1 cellular context compared by ENCODE assay signal in the genomic region with DNA sequence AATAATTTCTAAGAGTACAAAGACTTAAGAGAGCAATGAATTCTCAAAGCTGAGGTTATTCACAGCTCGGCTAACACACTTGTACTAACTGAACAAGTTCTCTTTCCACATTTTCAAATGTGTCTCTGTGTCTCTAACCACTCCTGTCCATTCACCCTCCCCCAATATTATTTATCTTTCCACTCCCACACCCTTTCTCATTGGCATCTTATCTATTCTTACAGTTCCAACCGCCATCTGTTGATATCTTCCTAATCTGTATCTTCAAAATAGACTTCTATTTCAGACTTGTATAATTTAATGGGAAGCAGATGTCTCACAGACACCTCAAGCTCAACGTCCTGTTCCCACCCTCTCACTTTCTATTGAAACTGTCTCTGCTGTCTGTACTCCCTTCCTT.
TF ChIP-seq lines count a peak whose summit lies in the region.

No MANE protein-coding gene starts in this region.

TF ChIP-seq in K562, 482 proteins besides CTCF, POLR2A, EP300 and RAD21 (continued from another document and continues in another):
- TF ChIP-seq, protein P1, sequence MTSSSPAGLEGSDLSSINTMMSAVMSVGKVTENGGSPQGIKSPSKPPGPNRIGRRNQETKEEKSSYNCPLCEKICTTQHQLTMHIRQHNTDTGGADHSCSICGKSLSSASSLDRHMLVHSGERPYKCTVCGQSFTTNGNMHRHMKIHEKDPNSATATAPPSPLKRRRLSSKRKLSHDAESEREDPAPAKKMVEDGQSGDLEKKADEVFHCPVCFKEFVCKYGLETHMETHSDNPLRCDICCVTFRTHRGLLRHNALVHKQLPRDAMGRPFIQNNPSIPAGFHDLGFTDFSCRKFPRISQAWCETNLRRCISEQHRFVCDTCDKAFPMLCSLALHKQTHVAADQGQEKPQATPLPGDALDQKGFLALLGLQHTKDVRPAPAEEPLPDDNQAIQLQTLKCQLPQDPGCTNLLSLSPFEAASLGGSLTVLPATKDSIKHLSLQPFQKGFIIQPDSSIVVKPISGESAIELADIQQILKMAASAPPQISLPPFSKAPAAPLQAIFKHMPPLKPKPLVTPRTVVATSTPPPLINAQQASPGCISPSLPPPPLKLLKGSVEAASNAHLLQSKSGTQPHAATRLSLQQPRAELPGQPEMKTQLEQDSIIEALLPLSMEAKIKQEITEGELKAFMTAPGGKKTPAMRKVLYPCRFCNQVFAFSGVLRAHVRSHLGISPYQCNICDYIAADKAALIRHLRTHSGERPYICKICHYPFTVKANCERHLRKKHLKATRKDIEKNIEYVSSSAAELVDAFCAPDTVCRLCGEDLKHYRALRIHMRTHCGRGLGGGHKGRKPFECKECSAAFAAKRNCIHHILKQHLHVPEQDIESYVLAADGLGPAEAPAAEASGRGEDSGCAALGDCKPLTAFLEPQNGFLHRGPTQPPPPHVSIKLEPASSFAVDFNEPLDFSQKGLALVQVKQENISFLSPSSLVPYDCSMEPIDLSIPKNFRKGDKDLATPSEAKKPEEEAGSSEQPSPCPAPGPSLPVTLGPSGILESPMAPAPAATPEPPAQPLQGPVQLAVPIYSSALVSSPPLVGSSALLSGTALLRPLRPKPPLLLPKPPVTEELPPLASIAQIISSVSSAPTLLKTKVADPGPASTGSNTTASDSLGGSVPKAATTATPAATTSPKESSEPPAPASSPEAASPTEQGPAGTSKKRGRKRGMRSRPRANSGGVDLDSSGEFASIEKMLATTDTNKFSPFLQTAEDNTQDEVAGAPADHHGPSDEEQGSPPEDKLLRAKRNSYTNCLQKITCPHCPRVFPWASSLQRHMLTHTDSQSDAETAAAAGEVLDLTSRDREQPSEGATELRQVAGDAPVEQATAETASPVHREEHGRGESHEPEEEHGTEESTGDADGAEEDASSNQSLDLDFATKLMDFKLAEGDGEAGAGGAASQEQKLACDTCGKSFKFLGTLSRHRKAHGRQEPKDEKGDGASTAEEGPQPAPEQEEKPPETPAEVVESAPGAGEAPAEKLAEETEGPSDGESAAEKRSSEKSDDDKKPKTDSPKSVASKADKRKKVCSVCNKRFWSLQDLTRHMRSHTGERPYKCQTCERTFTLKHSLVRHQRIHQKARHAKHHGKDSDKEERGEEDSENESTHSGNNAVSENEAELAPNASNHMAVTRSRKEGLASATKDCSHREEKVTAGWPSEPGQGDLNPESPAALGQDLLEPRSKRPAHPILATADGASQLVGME (CRISPR knock-in tag; IDR thresholded peaks at IDR 0.05) = no peak
- TF ChIP-seq, protein P2, sequence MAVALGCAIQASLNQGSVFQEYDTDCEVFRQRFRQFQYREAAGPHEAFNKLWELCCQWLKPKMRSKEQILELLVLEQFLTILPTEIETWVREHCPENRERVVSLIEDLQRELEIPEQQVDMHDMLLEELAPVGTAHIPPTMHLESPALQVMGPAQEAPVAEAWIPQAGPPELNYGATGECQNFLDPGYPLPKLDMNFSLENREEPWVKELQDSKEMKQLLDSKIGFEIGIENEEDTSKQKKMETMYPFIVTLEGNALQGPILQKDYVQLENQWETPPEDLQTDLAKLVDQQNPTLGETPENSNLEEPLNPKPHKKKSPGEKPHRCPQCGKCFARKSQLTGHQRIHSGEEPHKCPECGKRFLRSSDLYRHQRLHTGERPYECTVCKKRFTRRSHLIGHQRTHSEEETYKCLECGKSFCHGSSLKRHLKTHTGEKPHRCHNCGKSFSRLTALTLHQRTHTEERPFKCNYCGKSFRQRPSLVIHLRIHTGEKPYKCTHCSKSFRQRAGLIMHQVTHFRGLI (CRISPR knock-in tag; IDR thresholded peaks at IDR 0.05) = no peak; the same call in 1 of the 2 replicates
- no peak for TF ChIP-seq MCM3 (IDR thresholded peaks at IDR 0.05)
- peak; percentile 37; the same call in 1 of the 2 replicates for TF ChIP-seq GATAD2B (IDR thresholded peaks at IDR 0.05; ENCODE audit: borderline replicate concordance)
- no peak for TF ChIP-seq SIN3A (IDR thresholded peaks at IDR 0.05; ENCODE audit: borderline replicate concordance in 2 of 2, control insufficient read depth in 1 of 2, low read depth in 2 of 2, low read length in 2 of 2)
- no peak for TF ChIP-seq MYNN (IDR thresholded peaks at IDR 0.05)
- TF ChIP-seq MYNN (CRISPR knock-in tag; IDR thresholded peaks at IDR 0.05) = no peak
- TF ChIP-seq KAT8 (IDR thresholded peaks at IDR 0.05; ENCODE audit: low read depth) = no peak
- no peak for TF ChIP-seq MAFK (IDR thresholded peaks at IDR 0.05; ENCODE audit: low read length)
- peak; percentile 83 for TF ChIP-seq FOXM1 (IDR thresholded peaks at IDR 0.05; ENCODE audit: low read depth)
- TF ChIP-seq FOXM1 (CRISPR knock-in tag; IDR thresholded peaks at IDR 0.05; ENCODE audit: low read depth) = no peak
- TF ChIP-seq SOX6 (IDR thresholded peaks at IDR 0.05) = 0 out of 2 replicates have a peak, but pooled peaks have one; percentile 53
- TF ChIP-seq, protein P3, sequence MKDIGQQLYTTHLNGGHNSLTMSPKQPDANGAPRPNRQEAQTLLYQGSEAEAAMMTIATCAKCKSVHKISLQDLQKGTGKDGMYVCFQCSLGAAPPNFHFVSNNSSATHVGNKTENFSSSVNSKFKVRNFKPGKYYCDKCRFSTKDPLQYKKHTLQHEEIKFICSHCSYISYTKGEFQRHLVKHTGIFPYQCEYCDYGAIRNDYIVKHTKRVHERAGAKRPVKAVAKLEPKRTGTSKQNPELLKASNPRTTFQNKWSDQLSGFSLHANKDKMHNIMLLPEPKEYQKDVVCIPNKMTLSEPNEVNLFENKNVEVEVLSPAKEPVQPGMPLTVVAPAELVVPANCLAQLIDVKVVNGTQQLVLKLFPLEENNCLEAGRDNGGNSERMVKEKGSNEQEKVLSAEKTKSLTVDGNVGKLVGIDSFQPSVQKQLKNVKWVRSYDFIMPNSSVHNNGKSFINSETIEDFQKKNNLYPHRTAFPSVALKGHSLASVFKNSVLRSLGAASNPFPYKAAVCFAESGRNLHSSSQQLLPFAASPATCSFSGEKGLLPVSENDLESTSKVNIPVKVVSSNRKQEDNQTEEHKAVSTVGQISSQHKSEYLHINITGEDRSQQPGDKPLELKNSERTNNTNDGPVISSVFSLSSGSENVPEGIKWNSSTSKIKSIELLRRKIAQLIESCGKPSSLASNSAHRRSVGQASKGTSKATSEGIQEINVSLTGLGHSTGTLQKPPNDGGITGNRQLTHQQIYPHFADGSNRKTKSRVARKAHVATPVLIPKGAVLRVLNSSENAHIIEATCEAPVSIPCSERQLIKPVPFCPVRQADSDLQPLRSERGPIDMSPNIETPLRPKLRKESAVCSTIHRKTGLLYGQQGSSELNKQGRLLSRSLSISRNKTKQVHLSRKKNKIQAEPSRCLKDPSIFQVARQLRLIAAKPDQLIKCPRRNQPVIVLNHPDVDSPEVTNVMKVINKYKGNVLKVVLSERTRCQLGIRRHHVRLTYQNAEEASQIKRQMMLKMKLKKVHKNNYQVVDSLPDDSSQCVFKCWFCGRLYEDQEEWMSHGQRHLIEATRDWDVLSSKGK (CRISPR knock-in tag; IDR thresholded peaks at IDR 0.05) = no peak
- no peak for TF ChIP-seq RBBP5 (IDR thresholded peaks at IDR 0.05; ENCODE audit: borderline replicate concordance, insufficient read depth, low read length, poor library complexity, severe bottlenecking)
- no peak for TF ChIP-seq ZNF140 (CRISPR knock-in tag; IDR thresholded peaks at IDR 0.05)
- TF ChIP-seq NCOR1 (IDR thresholded peaks at IDR 0.05) = peak; percentile 73
- no peak for TF ChIP-seq RCOR1 (IDR thresholded peaks at IDR 0.05; ENCODE audit: borderline replicate concordance in 1 of 2, low read depth in 2 of 2, low read length in 2 of 2)
- peak; percentile 47 to 77; a peak in 3 of 4 replicates for TF ChIP-seq TRIM24 (IDR thresholded peaks at IDR 0.05)
- TF ChIP-seq ETV6 (IDR thresholded peaks at IDR 0.05; ENCODE audit: borderline replicate concordance in 1 of 2, low read depth in 2 of 2, low read length in 1 of 2) = no peak
- no peak for TF ChIP-seq ETV6 (CRISPR knock-in tag; IDR thresholded peaks at IDR 0.05; ENCODE audit: borderline replicate concordance)
- peak; percentile 46; the same call in 1 of the 2 replicates for TF ChIP-seq NBN (IDR thresholded peaks at IDR 0.05; ENCODE audit: low read depth)
- TF ChIP-seq, protein P4, sequence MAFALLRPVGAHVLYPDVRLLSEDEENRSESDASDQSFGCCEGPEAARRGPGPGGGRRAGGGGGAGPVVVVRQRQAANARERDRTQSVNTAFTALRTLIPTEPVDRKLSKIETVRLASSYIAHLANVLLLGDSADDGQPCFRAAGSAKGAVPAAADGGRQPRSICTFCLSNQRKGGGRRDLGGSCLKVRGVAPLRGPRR (CRISPR knock-in tag; IDR thresholded peaks at IDR 0.05) = no peak
- TF ChIP-seq CBFA2T2 (conservative IDR thresholded peaks at IDR 0.05) = peak; percentile 78
- no peak for TF ChIP-seq ZC3H4 (CRISPR knock-in tag; IDR thresholded peaks at IDR 0.05; ENCODE audit: borderline replicate concordance)
- TF ChIP-seq, protein P5, sequence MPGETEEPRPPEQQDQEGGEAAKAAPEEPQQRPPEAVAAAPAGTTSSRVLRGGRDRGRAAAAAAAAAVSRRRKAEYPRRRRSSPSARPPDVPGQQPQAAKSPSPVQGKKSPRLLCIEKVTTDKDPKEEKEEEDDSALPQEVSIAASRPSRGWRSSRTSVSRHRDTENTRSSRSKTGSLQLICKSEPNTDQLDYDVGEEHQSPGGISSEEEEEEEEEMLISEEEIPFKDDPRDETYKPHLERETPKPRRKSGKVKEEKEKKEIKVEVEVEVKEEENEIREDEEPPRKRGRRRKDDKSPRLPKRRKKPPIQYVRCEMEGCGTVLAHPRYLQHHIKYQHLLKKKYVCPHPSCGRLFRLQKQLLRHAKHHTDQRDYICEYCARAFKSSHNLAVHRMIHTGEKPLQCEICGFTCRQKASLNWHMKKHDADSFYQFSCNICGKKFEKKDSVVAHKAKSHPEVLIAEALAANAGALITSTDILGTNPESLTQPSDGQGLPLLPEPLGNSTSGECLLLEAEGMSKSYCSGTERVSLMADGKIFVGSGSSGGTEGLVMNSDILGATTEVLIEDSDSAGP (CRISPR knock-in tag; IDR thresholded peaks at IDR 0.05) = no peak
- TF ChIP-seq DDX20 (tag; IDR thresholded peaks at IDR 0.05; ENCODE audit: low read depth) = no peak
- TF ChIP-seq TEAD4 (IDR thresholded peaks at IDR 0.05; ENCODE audit: low read length) = peak; percentile 84
- TF ChIP-seq TEAD4 (CRISPR knock-in tag; IDR thresholded peaks at IDR 0.05; ENCODE audit: borderline replicate concordance) = no peak
- TF ChIP-seq PTRF (tag; IDR thresholded peaks at IDR 0.05) = no peak
- TF ChIP-seq KDM1A (IDR thresholded peaks at IDR 0.05) = no peak
- TF ChIP-seq RFX7 (CRISPR knock-in tag; IDR thresholded peaks at IDR 0.05) = no peak
- TF ChIP-seq SIRT6 (IDR thresholded peaks at IDR 0.05; ENCODE audit: low read depth, low read length) = no peak
- TF ChIP-seq HMG20B (CRISPR knock-in tag; IDR thresholded peaks at IDR 0.05) = no peak
- TF ChIP-seq, protein P6, sequence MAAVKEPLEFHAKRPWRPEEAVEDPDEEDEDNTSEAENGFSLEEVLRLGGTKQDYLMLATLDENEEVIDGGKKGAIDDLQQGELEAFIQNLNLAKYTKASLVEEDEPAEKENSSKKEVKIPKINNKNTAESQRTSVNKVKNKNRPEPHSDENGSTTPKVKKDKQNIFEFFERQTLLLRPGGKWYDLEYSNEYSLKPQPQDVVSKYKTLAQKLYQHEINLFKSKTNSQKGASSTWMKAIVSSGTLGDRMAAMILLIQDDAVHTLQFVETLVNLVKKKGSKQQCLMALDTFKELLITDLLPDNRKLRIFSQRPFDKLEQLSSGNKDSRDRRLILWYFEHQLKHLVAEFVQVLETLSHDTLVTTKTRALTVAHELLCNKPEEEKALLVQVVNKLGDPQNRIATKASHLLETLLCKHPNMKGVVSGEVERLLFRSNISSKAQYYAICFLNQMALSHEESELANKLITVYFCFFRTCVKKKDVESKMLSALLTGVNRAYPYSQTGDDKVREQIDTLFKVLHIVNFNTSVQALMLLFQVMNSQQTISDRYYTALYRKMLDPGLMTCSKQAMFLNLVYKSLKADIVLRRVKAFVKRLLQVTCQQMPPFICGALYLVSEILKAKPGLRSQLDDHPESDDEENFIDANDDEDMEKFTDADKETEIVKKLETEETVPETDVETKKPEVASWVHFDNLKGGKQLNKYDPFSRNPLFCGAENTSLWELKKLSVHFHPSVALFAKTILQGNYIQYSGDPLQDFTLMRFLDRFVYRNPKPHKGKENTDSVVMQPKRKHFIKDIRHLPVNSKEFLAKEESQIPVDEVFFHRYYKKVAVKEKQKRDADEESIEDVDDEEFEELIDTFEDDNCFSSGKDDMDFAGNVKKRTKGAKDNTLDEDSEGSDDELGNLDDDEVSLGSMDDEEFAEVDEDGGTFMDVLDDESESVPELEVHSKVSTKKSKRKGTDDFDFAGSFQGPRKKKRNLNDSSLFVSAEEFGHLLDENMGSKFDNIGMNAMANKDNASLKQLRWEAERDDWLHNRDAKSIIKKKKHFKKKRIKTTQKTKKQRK (IDR thresholded peaks at IDR 0.05; ENCODE audit: borderline replicate concordance, low read depth, low read length) = no peak
- TF ChIP-seq CC2D1A (IDR thresholded peaks at IDR 0.05) = 0 out of 2 replicates have a peak, but pooled peaks have one; percentile 28
- TF ChIP-seq ZNF175 (CRISPR knock-in tag; IDR thresholded peaks at IDR 0.05; ENCODE audit: low read depth) = no peak
- 0 out of 2 replicates have a peak, but pooled peaks have one; percentile 29 for TF ChIP-seq SMAD4 (CRISPR knock-in tag; conservative IDR thresholded peaks at IDR 0.05)
- no peak for TF ChIP-seq BRF1 (IDR thresholded peaks at IDR 0.05; ENCODE audit: borderline replicate concordance, extremely low read depth, insufficient read length)
- no peak for TF ChIP-seq ATF1 (CRISPR knock-in tag; IDR thresholded peaks at IDR 0.05)
- TF ChIP-seq ATF1 (tag; IDR thresholded peaks at IDR 0.05) = no peak
- TF ChIP-seq, protein P7, sequence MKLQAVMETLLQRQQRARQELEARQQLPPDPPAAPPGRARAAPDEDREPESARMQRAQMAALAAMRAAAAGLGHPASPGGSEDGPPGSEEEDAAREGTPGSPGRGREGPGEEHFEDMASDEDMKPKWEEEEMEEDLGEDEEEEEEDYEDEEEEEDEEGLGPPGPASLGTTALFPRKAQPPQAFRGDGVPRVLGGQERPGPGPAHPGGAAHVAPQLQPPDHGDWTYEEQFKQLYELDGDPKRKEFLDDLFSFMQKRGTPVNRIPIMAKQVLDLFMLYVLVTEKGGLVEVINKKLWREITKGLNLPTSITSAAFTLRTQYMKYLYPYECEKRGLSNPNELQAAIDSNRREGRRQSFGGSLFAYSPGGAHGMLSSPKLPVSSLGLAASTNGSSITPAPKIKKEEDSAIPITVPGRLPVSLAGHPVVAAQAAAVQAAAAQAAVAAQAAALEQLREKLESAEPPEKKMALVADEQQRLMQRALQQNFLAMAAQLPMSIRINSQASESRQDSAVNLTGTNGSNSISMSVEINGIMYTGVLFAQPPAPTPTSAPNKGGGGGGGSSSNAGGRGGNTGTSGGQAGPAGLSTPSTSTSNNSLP (IDR thresholded peaks at IDR 0.05; ENCODE audit: borderline replicate concordance, low read depth, low read length) = peak; percentile 66; the same call in 1 of the 2 replicates
- TF ChIP-seq, protein P8, sequence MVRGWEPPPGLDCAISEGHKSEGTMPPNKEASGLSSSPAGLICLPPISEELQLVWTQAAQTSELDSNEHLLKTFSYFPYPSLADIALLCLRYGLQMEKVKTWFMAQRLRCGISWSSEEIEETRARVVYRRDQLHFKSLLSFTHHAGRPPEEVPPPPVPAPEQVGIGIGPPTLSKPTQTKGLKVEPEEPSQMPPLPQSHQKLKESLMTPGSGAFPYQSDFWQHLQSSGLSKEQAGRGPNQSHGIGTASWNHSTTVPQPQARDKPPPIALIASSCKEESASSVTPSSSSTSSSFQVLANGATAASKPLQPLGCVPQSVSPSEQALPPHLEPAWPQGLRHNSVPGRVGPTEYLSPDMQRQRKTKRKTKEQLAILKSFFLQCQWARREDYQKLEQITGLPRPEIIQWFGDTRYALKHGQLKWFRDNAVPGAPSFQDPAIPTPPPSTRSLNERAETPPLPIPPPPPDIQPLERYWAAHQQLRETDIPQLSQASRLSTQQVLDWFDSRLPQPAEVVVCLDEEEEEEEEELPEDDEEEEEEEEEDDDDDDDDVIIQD (CRISPR knock-in tag; IDR thresholded peaks at IDR 0.05) = no peak
